In genomic region chr5:174991807-174992308, GRCh38 we compare ENCODE assay signal across 18 cellular contexts.
"Had no signal": no experiment of that assay in that cellular context is flagged by ENCODE, and none has a peak within 500 bp of the region (broad histone marks: within the 10 kb centered on the region; RNA-seq: fewer than 3 reads in every experiment).

No MANE protein-coding gene starts in this region.

- H3K27ac ChIP-seq: colonic mucosa, prostate gland, sigmoid colon, tibial artery had no signal

- DNase-seq: colonic mucosa; effector CD8-positive, alpha-beta T cell; esophagus squamous epithelium; foreskin melanocyte; mesenchymal stem cell; midbrain; naive thymus-derived CD8-positive, alpha-beta T cell; nephron progenitor cell; sigmoid colon; stimulated activated CD4-positive, alpha-beta T cell treated with anti-CD3 and anti-CD28 coated beads, Interleukin-2, amount 100 ng/mL, for 24 hours; stimulated activated CD4-positive, alpha-beta T cell treated with anti-CD3 and anti-CD28 coated beads, Interleukin-4, amount 100 ng/mL, for 24 hours; stimulated activated naive CD4-positive, alpha-beta T cell treated with Interleukin-2 at 50 U/mL for 16 hours; stomach; tibial artery had no signal

- H3K4me1 ChIP-seq: colonic mucosa, prostate gland, sigmoid colon had no signal

- H3K27me3 ChIP-seq: colonic mucosa, esophagus squamous epithelium, sigmoid colon, stomach had no signal

- H3K4me3 Mint-ChIP-seq: dendritic cell treated with granulocyte-macrophage colony-stimulating factor and Interleukin-4, amounts not matched to agents 40 ng/mL and 50 ng/mL, for 4 days; naive thymus-derived CD8-positive, alpha-beta T cell; nephron progenitor cell; stimulated activated effector memory CD8-positive, alpha-beta T cell treated with anti-CD3 and anti-CD28 coated beads, Interleukin-12 subunit alpha, Interleukin-12 subunit beta, amount 100 ng/mL, for 72 hours; type B pancreatic cell had no signal

- H3K4me3 ChIP-seq: colonic mucosa, esophagus squamous epithelium, prostate gland, sigmoid colon, stomach, tibial artery had no signal

- H3K9me3 ChIP-seq: colonic mucosa, esophagus squamous epithelium, prostate gland, sigmoid colon, stomach, tibial artery had no signal

- H3K4me1 Mint-ChIP-seq: naive thymus-derived CD8-positive, alpha-beta T cell; stimulated activated effector memory CD8-positive, alpha-beta T cell treated with anti-CD3 and anti-CD28 coated beads, Interleukin-12 subunit alpha, Interleukin-12 subunit beta, amount 100 ng/mL, for 72 hours had no signal

- ATAC-seq: naive thymus-derived CD8-positive, alpha-beta T cell; stimulated activated effector memory CD8-positive, alpha-beta T cell treated with anti-CD3 and anti-CD28 coated beads, Interleukin-12 subunit alpha, Interleukin-12 subunit beta, amount 100 ng/mL, for 72 hours had no signal

- H3K36me3 ChIP-seq: colonic mucosa, esophagus squamous epithelium, prostate gland, sigmoid colon, stomach, tibial artery had no signal

- H3K36me3 Mint-ChIP-seq: naive thymus-derived CD8-positive, alpha-beta T cell; stimulated activated effector memory CD8-positive, alpha-beta T cell treated with anti-CD3 and anti-CD28 coated beads, Interleukin-12 subunit alpha, Interleukin-12 subunit beta, amount 100 ng/mL, for 72 hours; type B pancreatic cell had no signal

- H3K9me3 Mint-ChIP-seq: dendritic cell treated with granulocyte-macrophage colony-stimulating factor and Interleukin-4, amounts not matched to agents 40 ng/mL and 50 ng/mL, for 4 days; naive thymus-derived CD8-positive, alpha-beta T cell; nephron progenitor cell; type B pancreatic cell had no signal

- H3K27ac Mint-ChIP-seq: dendritic cell treated with granulocyte-macrophage colony-stimulating factor and Interleukin-4, amounts not matched to agents 40 ng/mL and 50 ng/mL, for 4 days; naive thymus-derived CD8-positive, alpha-beta T cell; nephron progenitor cell; stimulated activated effector memory CD8-positive, alpha-beta T cell treated with anti-CD3 and anti-CD28 coated beads, Interleukin-12 subunit alpha, Interleukin-12 subunit beta, amount 100 ng/mL, for 72 hours; type B pancreatic cell had no signal
